In the genomic region with DNA sequence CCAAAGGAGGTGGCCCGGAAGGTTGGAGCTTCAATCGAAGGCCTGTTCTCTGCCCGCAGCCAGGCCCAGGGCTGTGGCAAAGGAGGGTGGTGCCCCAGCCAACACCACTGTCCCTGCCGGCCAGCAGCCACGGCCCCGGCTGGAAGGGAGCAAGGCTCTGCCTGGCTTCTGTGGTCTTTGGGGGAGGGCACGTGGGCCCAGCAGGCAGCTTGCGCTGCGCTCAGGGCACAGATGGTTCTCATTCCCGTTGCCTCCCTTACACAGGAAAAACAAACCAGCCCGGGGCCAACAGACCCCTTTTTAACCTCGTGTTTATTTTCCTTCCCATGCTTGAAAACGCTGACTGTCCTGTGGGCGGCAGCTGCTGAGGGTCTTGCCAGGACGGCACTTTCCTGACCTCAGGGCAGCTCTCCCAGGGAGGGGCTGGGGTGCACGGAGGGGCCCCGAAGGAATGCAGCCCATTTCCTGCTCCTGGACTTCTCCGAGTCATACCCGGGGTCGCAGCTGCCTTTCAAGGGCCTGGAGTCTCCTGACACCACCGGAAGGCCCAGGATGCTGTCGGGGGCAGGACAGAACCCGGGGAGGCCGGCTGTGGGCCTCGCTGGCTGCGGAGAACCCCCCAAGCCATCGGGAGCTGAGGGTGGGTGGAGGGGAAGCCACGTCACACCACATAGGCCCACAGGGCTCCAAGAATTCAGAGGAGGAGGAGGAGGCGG, we compare ENCODE assay signal across 9 cellular contexts. TPM values are rescaled to one million over a fixed set of nuclear protein-coding genes. Genes with fewer than 3 reads are reported as not detected.
DNase-seq lines count a peak whose midpoint lies in the region; ATAC-seq lines count a peak whose summit lies in the region.
"Had no signal": no experiment of that assay in that cellular context is flagged by ENCODE, and none has a peak within 500 bp of the region (broad histone marks: within the 10 kb centered on the region; RNA-seq: fewer than 3 reads in every experiment).

No MANE protein-coding gene starts in this region.

- H3K4me3 ChIP-seq in rectal smooth muscle tissue (ENCODE audit: low read length): peak overlapping the region; percentile 33

- H3K27me3 Mint-ChIP-seq in activated T-cell treated with anti-CD3 and anti-CD28 coated beads, Interleukin-2, amount 50 U/mL, for 72 hours (ENCODE audit: low read depth): no peaks in the 10 kb centered on the region

- peaks cover 11% of the 10 kb centered on the region for H3K4me1 Mint-ChIP-seq in activated T-cell treated with anti-CD3 and anti-CD28 coated beads, Interleukin-2, amount 50 U/mL, for 72 hours (ENCODE audit: low read depth)

- ATAC-seq in HG02571 (IDR thresholded peaks at IDR 0.05; ENCODE audit: unreplicated experiment): no peak
- ATAC-seq in activated T-cell treated with anti-CD3 and anti-CD28 coated beads, Interleukin-2, amount 50 U/mL, for 72 hours (replicated peaks in 1 of 2): no peak

- no peak overlapping the region for H3K9ac ChIP-seq in rectal smooth muscle tissue (ENCODE audit: low read length)

- peak overlapping the region in 1 of 2 donors; percentile 74 for H3K4me3 Mint-ChIP-seq in activated T-cell treated with anti-CD3 and anti-CD28 coated beads, Interleukin-2, amount 50 U/mL, for 72 hours

- no peaks in the 10 kb centered on the region for H3K36me3 ChIP-seq in rectal smooth muscle tissue (ENCODE audit: control insufficient read depth, insufficient read depth, low read length)

- H3K9me3 Mint-ChIP-seq in activated T-cell treated with anti-CD3 and anti-CD28 coated beads, Interleukin-2, amount 50 U/mL, for 72 hours: no peaks in the 10 kb centered on the region

- H3K27ac Mint-ChIP-seq in activated T-cell treated with anti-CD3 and anti-CD28 coated beads, Interleukin-2, amount 50 U/mL, for 72 hours: no peak overlapping the region

- peak overlapping the region; percentile 23 for H3K27ac ChIP-seq in rectal smooth muscle tissue (ENCODE audit: low read depth, low read length)

- peak; percentile 98 for DNase-seq in EH (ENCODE audit: low read depth)
- peak; percentile 50 for DNase-seq in T1000 (lab: John Stamatoyannopoulos, UW)
- DNase-seq in foreskin melanocyte: peak; percentile 55
- no peak for DNase-seq in OCI-M2 (lab: John Stamatoyannopoulos, UW; ENCODE audit: unreplicated experiment)
- no peak for DNase-seq in activated T-cell treated with anti-CD3 and anti-CD28 coated beads, Interleukin-2, amount 50 U/mL, for 72 hours
- no peak for DNase-seq in NCI-H1436 treated with DMSO at 0.1 percent for 48 hours (lab: John Stamatoyannopoulos, UW)
- DNase-seq: stimulated activated CD4-positive, alpha-beta T cell treated with anti-CD3 and anti-CD28 coated beads, Interleukin-2, amount 100 ng/mL, for 48 hours had no signal

- peaks cover 2% of the 10 kb centered on the region for H3K27me3 ChIP-seq in rectal smooth muscle tissue (ENCODE audit: control insufficient read depth, insufficient read depth, low read length)

- peaks cover 14% of the 10 kb centered on the region for H3K4me1 ChIP-seq in rectal smooth muscle tissue (ENCODE audit: control insufficient read depth, insufficient read depth, low read length)

- H3K36me3 Mint-ChIP-seq in activated T-cell treated with anti-CD3 and anti-CD28 coated beads, Interleukin-2, amount 50 U/mL, for 72 hours (ENCODE audit: insufficient read depth in 2 of 2): no peaks in the 10 kb centered on the region

RNA-seq across cellular contexts. Expression of gene GPSM1, which starts 1.1 kb away (rescaled TPM):
- total RNA-seq in activated T-cell treated with anti-CD3 and anti-CD28 coated beads, Interleukin-2, amount 50 U/mL, for 72 hours: 10 to 100 TPM; 11.6 to 12.3 TPM

RNA-seq across cellular contexts. Expression of gene CCDC187, which starts 22.3 kb away (rescaled TPM):
- not detected for total RNA-seq in activated T-cell treated with anti-CD3 and anti-CD28 coated beads, Interleukin-2, amount 50 U/mL, for 72 hours

RNA-seq across cellular contexts. Expression of gene DNLZ, which starts 37.3 kb away (rescaled TPM):
- total RNA-seq in activated T-cell treated with anti-CD3 and anti-CD28 coated beads, Interleukin-2, amount 50 U/mL, for 72 hours: 10 to 100 TPM; 10.8 to 14.4 TPM

RNA-seq across cellular contexts. Expression of gene CARD9, which starts 47.2 kb away (rescaled TPM):
- total RNA-seq in activated T-cell treated with anti-CD3 and anti-CD28 coated beads, Interleukin-2, amount 50 U/mL, for 72 hours: 1 to 10 TPM; 1.2 to 1.6 TPM

Comparison
In these comparisons a context has a peak if more than half of its experiments do, and no peak if none do; other contexts are left out.
1. DNase-seq: peak in EH (single experiment), T1000 (single experiment) and foreskin melanocyte (single experiment); none in OCI-M2 (single experiment), activated T-cell treated with anti-CD3 and anti-CD28 coated beads, Interleukin-2, amount 50 U/mL, for 72 hours (0 of 2) and NCI-H1436 treated with DMSO at 0.1 percent for 48 hours (single experiment).